ENCODE assay signal across 12 cellular contexts in the genomic region with DNA sequence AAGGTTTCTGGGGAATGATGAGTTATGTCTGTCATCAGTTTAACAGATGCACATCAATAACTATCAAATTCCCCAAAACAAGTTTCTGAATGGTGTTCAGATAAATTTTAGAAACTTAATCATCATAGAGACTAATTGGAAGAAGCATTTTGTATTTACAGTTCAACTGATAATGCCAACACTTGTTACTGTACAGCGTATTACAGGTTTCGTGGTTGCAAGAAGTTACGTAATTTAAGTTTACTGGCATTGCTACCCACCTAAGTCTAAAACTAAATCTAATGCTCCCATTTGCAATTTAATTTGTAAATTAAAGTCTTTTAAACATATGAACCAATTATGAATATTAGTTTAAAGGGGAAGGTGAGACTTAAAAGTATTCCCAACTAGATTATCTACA. TPM values are rescaled to one million over a fixed set of nuclear protein-coding genes. Genes with fewer than 3 reads are reported as not detected.
DNase-seq lines count a peak whose midpoint lies in the region; ATAC-seq, FAIRE-seq and TF ChIP-seq lines count a peak whose summit lies in the region.
"Had no signal": no experiment of that assay in that cellular context is flagged by ENCODE, and none has a peak within 500 bp of the region (broad histone marks: within the 10 kb centered on the region; RNA-seq: fewer than 3 reads in every experiment).

No MANE protein-coding gene starts in this region.

- H3K4me1 ChIP-seq in breast epithelium (peaks cover 7 to 9% of the 10 kb centered on the region in 2 donors), PC-3 (ENCODE audit: insufficient read depth, low read length) (peaks cover 30% of the 10 kb centered on the region), endothelial cell of umbilical vein (ENCODE audit: control insufficient read depth, extremely low read depth, insufficient read depth, low read length) (peaks cover 42% of the 10 kb centered on the region), kidney (ENCODE audit: control insufficient read depth in 1 of 2, insufficient read depth in 1 of 2, low read depth in 1 of 2, low read length in 2 of 2) (peaks cover 25 to 26% of the 10 kb centered on the region in 2 donors)

- H3K9me3 Mint-ChIP-seq in MCF 10A (ENCODE audit: unreplicated experiment): no peaks in the 10 kb centered on the region
- H3K9me3 Mint-ChIP-seq in stimulated activated naive CD8-positive, alpha-beta T cell treated with anti-CD3 and anti-CD28 coated beads, Interleukin-15, amount 100 ng/mL, for 72 hours: no peaks in the 10 kb centered on the region

- FAIRE-seq in endothelial cell of umbilical vein (lab: Jason Lieb, UNC) (no peak), kidney (lab: Jason Lieb, UNC) (no peak)

- H3K9ac ChIP-seq in PC-3 (ENCODE audit: low read length) (peak overlapping the region; percentile 98; the same call in 1 of the 2 replicates), endothelial cell of umbilical vein (replicated peaks; ENCODE audit: extremely low read depth, insufficient read depth, low read length) (no peak overlapping the region), kidney (ENCODE audit: low read length in 2 of 2) (no peak overlapping the region)

- dilution Hi-C loops in endothelial cell of umbilical vein (cut with MboI; ENCODE audit: extremely low pct_ligation_motif_present, low sequenced_read_pairs): no loop called here

- DNase-seq in MCF 10A (ENCODE audit: unreplicated experiment) (no peak), breast epithelium (ENCODE audit: low spot score in 2 of 2) (no peak), PC-3 (no peak), endothelial cell of umbilical vein (ENCODE audit: low read depth, low spot score) (no peak), kidney (no peak)
- no peak for DNase-seq in stimulated activated naive CD8-positive, alpha-beta T cell treated with anti-CD3 and anti-CD28 coated beads, Interleukin-15, amount 100 ng/mL, for 72 hours
- DNase-seq: COR-L47; effector CD8-positive, alpha-beta T cell; nucleus accumbens; testis had no signal

- POLR2A ChIA-PET in MCF 10A (lab: Yijun Ruan, JAX): interaction anchor here (1.0 to 1.4 kb wide), 2 partner anchors 81 to 155 kb away, joined by 3 read pairs; a partner anchor contains a TSS
- POLR2A ChIA-PET in PC-3 (lab: Charles Lee; ENCODE audit: unreplicated experiment): no interaction called here
- POLR2A ChIA-PET in endothelial cell of umbilical vein (lab: Charles Lee): no interaction called here

- no peaks in the 10 kb centered on the region for H3K9me1 ChIP-seq in endothelial cell of umbilical vein (replicated peaks; ENCODE audit: control insufficient read depth, extremely low read depth, insufficient read depth, low read length)

- no peaks in the 10 kb centered on the region for H3K9me2 ChIP-seq in PC-3 (replicated peaks; ENCODE audit: low read length)

- peak overlapping the region; percentile 99 for H3K4me3 Mint-ChIP-seq in MCF 10A (ENCODE audit: unreplicated experiment)
- H3K4me3 Mint-ChIP-seq in stimulated activated naive CD8-positive, alpha-beta T cell treated with anti-CD3 and anti-CD28 coated beads, Interleukin-15, amount 100 ng/mL, for 72 hours: peak overlapping the region; percentile 89 to 100

- no peak for TF ChIP-seq CTCF in MCF 10A (IDR thresholded peaks at IDR 0.05; ENCODE audit: unreplicated experiment)
- TF ChIP-seq CTCF in breast epithelium (IDR thresholded peaks at IDR 0.05): no peak
- TF ChIP-seq CTCF in PC-3 (conservative IDR thresholded peaks at IDR 0.05; ENCODE audit: low read depth, low read length): no peak
- TF ChIP-seq CTCF in endothelial cell of umbilical vein (IDR thresholded peaks at IDR 0.05; ENCODE audit: extremely low read depth in 1 of 2, insufficient read depth in 1 of 2, low read depth in 1 of 2, low read length in 2 of 2): no peak
- TF ChIP-seq CTCF in kidney (IDR thresholded peaks at IDR 0.05; ENCODE audit: borderline replicate concordance, extremely low read depth, insufficient read depth): no peak

- H3K79me2 ChIP-seq in PC-3 (ENCODE audit: low read length) (peaks cover 65% of the 10 kb centered on the region), endothelial cell of umbilical vein (ENCODE audit: control insufficient read depth, insufficient read depth, low read length) (peaks cover 56% of the 10 kb centered on the region)

- H3K27me3 Mint-ChIP-seq in MCF 10A (ENCODE audit: insufficient read depth, unreplicated experiment): no peaks in the 10 kb centered on the region
- no peaks in the 10 kb centered on the region for H3K27me3 Mint-ChIP-seq in stimulated activated naive CD8-positive, alpha-beta T cell treated with anti-CD3 and anti-CD28 coated beads, Interleukin-15, amount 100 ng/mL, for 72 hours

- H3K4me3 ChIP-seq in breast epithelium: no peak overlapping the region
- H3K4me3 ChIP-seq in PC-3 (ENCODE audit: low read length): peak overlapping the region; percentile 96
- peak overlapping the region in 1 of 3 experiments; percentile 95 for H3K4me3 ChIP-seq in endothelial cell of umbilical vein (replicated peaks in 1 of 3; ENCODE audit: insufficient read depth in 1 of 3, low read depth in 1 of 3, low read length in 3 of 3)
- no peak overlapping the region for H3K4me3 ChIP-seq in kidney (ENCODE audit: low read length in 2 of 2)
- H3K4me3 ChIP-seq: testis had no signal

- H3F3A ChIP-seq in PC-3 (ENCODE audit: low read length, unreplicated experiment): peaks cover 33% of the 10 kb centered on the region

- BruUV-seq in MCF 10A (replicated peaks; lab: Mats Ljungman, UMichigan) (no TSS peak), PC-3 (replicated peaks; lab: Mats Ljungman, UMichigan) (no TSS peak), endothelial cell of umbilical vein (replicated peaks; lab: Mats Ljungman, UMichigan) (no TSS peak)

- H4K20me1 ChIP-seq in PC-3 (ENCODE audit: low read length) (peaks cover 65% of the 10 kb centered on the region), endothelial cell of umbilical vein (replicated peaks; ENCODE audit: control insufficient read depth, extremely low read depth, insufficient read depth, low read length) (peaks cover 6% of the 10 kb centered on the region)

- H3K36me3 ChIP-seq in breast epithelium (no peaks in the 10 kb centered on the region), PC-3 (ENCODE audit: low read depth, low read length) (peaks cover 65% of the 10 kb centered on the region), endothelial cell of umbilical vein (ENCODE audit: control insufficient read depth in 2 of 2, extremely low read depth in 1 of 2, insufficient read depth in 2 of 2, low read length in 2 of 2) (peaks cover 13 to 34% of the 10 kb centered on the region in 2 experiments), kidney (ENCODE audit: control insufficient read depth in 1 of 2, insufficient read depth in 2 of 2, low read length in 2 of 2) (peaks cover 32 to 43% of the 10 kb centered on the region in 2 donors)

- intact Hi-C loops in MCF 10A (cut with micrococcal nuclease) (no loop called here), breast epithelium (cut with DNase I; ENCODE audit: low total_unique reads) (no loop called here), PC-3 (cut with micrococcal nuclease) (no loop called here), endothelial cell of umbilical vein (cut with micrococcal nuclease) (no loop called here), kidney (cut with DNase I) (loop anchor here (5.0 kb wide), 1 partner anchor 147 kb away; no protein-coding TSS in a partner anchor)

- TF ChIP-seq POLR2A in breast epithelium (IDR thresholded peaks at IDR 0.05): no peak
- TF ChIP-seq POLR2A in endothelial cell of umbilical vein (IDR thresholded peaks at IDR 0.05; ENCODE audit: low read depth, low read length): no peak

- H3K27ac ChIP-seq in breast epithelium (no peak overlapping the region), PC-3 (ENCODE audit: low read length) (no peak overlapping the region), endothelial cell of umbilical vein (ENCODE audit: insufficient read depth, low read depth, low read length) (no peak overlapping the region), kidney (ENCODE audit: low read depth in 2 of 2, low read length in 2 of 2) (no peak overlapping the region)
- H3K27ac ChIP-seq: testis had no signal

- no peaks in the 10 kb centered on the region for H3K27me3 ChIP-seq in breast epithelium
- H3K27me3 ChIP-seq in PC-3 (ENCODE audit: low read length): no peaks in the 10 kb centered on the region
- no peaks in the 10 kb centered on the region for H3K27me3 ChIP-seq in endothelial cell of umbilical vein (ENCODE audit: control insufficient read depth in 2 of 2, insufficient read depth in 2 of 2, low read length in 2 of 2)
- H3K27me3 ChIP-seq: testis had no signal

- H3K4me2 ChIP-seq in PC-3 (ENCODE audit: low read length) (peak overlapping the region; percentile 95), endothelial cell of umbilical vein (ENCODE audit: insufficient read depth, low read length) (peak overlapping the region; percentile 85)

- H3K9me3 ChIP-seq in breast epithelium: no peaks in the 10 kb centered on the region
- no peaks in the 10 kb centered on the region for H3K9me3 ChIP-seq in PC-3 (ENCODE audit: low read length)
- no peaks in the 10 kb centered on the region for H3K9me3 ChIP-seq in endothelial cell of umbilical vein (replicated peaks; ENCODE audit: control insufficient read depth, insufficient read depth, low read length)
- H3K9me3 ChIP-seq in kidney (ENCODE audit: control insufficient read depth in 1 of 2, low read length in 2 of 2): no peaks in the 10 kb centered on the region
- H3K9me3 ChIP-seq: testis had no signal

- peaks cover 30% of the 10 kb centered on the region for H3K4me1 Mint-ChIP-seq in MCF 10A (ENCODE audit: insufficient read depth, unreplicated experiment)
- H3K4me1 Mint-ChIP-seq in stimulated activated naive CD8-positive, alpha-beta T cell treated with anti-CD3 and anti-CD28 coated beads, Interleukin-15, amount 100 ng/mL, for 72 hours: peaks cover 72% of the 10 kb centered on the region

- peaks cover 80% of the 10 kb centered on the region for H3K36me3 Mint-ChIP-seq in MCF 10A (ENCODE audit: insufficient read depth, unreplicated experiment)

- H3K27ac Mint-ChIP-seq in MCF 10A (ENCODE audit: low read depth, unreplicated experiment): no peak overlapping the region
- H3K27ac Mint-ChIP-seq in stimulated activated naive CD8-positive, alpha-beta T cell treated with anti-CD3 and anti-CD28 coated beads, Interleukin-15, amount 100 ng/mL, for 72 hours: peak overlapping the region; percentile 57 to 63

- H2AFZ ChIP-seq in PC-3 (ENCODE audit: low read length) (no peak overlapping the region), endothelial cell of umbilical vein (ENCODE audit: low read depth, low read length) (no peak overlapping the region)

- CTCF ChIA-PET in MCF 10A (lab: Yijun Ruan, JAX) (interaction anchor here (0.7 kb wide), 1 partner anchor 25 kb away, joined by 3 read pairs; no protein-coding TSS in a partner anchor), PC-3 (lab: Charles Lee) (no interaction called here), endothelial cell of umbilical vein (lab: Charles Lee) (interaction anchor here (1.1 kb wide), 1 partner anchor 146 kb away, joined by 4 read pairs; no protein-coding TSS in a partner anchor)

- ATAC-seq in PC-3: no peak
- no peak for ATAC-seq in stimulated activated naive CD8-positive, alpha-beta T cell treated with anti-CD3 and anti-CD28 coated beads, Interleukin-15, amount 100 ng/mL, for 72 hours
- ATAC-seq in HG03442 (IDR thresholded peaks at IDR 0.05; ENCODE audit: unreplicated experiment): no peak
- ATAC-seq in HG03342 (IDR thresholded peaks at IDR 0.05; ENCODE audit: unreplicated experiment): no peak

RNA-seq across cellular contexts. Expression of a gene that starts 3.0 kb away (rescaled TPM):
- total RNA-seq in MCF 10A (2022) (381 and 493 TPM in 2 replicates), breast epithelium (100 to 1,000 TPM; 176 to 202 (median 185) TPM), PC-3 (2014; rRNA removed) (325 and 342 TPM in 2 replicates), endothelial cell of umbilical vein (309 and 316 TPM in 2 replicates), kidney (177 TPM)
- polyA plus RNA-seq in endothelial cell of umbilical vein (133 and 147 TPM in 2 replicates), kidney (ENCODE audit: insufficient read depth, low read depth, low replicate concordance) (69.8 TPM)
- polyA plus RNA-seq in endothelial cell of umbilical vein (2011; cell fraction: cytosol; rRNA removed): 128 and 129 TPM in 2 replicates
- polyA plus RNA-seq in endothelial cell of umbilical vein (2011; cell fraction: nucleus; rRNA removed): 353 and 457 TPM in 2 replicates
- 229 and 250 TPM in 2 replicates for polyA plus RNA-seq in endothelial cell of umbilical vein (2012)
- 482 and 618 TPM in 2 replicates for polyA minus RNA-seq in endothelial cell of umbilical vein
- polyA minus RNA-seq in endothelial cell of umbilical vein (2011; cell fraction: cytosol; rRNA and poly(A)+ RNA removed): 249 TPM
- polyA minus RNA-seq in endothelial cell of umbilical vein (2011; cell fraction: nucleus; rRNA and poly(A)+ RNA removed): 376 and 579 TPM in 2 replicates

RNA-seq across cellular contexts. Expression of a gene that starts 16.0 kb away (rescaled TPM):
- total RNA-seq in MCF 10A (2022) (66.8 and 69.1 TPM in 2 replicates), breast epithelium (10 to 100 TPM; 55.5 to 76.5 (median 66.9) TPM), PC-3 (2014; rRNA removed) (70.1 and 78.1 TPM in 2 replicates), endothelial cell of umbilical vein (58.2 and 59.0 TPM in 2 replicates), kidney (92.5 TPM)
- polyA plus RNA-seq in endothelial cell of umbilical vein (26.9 and 27.8 TPM in 2 replicates), kidney (ENCODE audit: insufficient read depth, low read depth, low replicate concordance) (26.0 TPM)
- 27.0 and 28.4 TPM in 2 replicates for polyA plus RNA-seq in endothelial cell of umbilical vein (2011; cell fraction: cytosol; rRNA removed)
- 31.4 and 38.2 TPM in 2 replicates for polyA plus RNA-seq in endothelial cell of umbilical vein (2011; cell fraction: nucleus; rRNA removed)
- polyA plus RNA-seq in endothelial cell of umbilical vein (2012): 37.4 and 43.1 TPM in 2 replicates
- 57.0 and 59.8 TPM in 2 replicates for polyA minus RNA-seq in endothelial cell of umbilical vein
- 31.0 TPM for polyA minus RNA-seq in endothelial cell of umbilical vein (2011; cell fraction: cytosol; rRNA and poly(A)+ RNA removed)
- polyA minus RNA-seq in endothelial cell of umbilical vein (2011; cell fraction: nucleus; rRNA and poly(A)+ RNA removed): 30.9 and 35.3 TPM in 2 replicates

RNA-seq across cellular contexts. Expression of a gene that starts 48.8 kb away (rescaled TPM):
- total RNA-seq in MCF 10A (2022) (15.6 and 21.5 TPM in 2 replicates), breast epithelium (10 to 100 TPM; 13.0 to 18.0 (median 14.5) TPM), PC-3 (2014; rRNA removed) (31.6 and 53.4 TPM in 2 replicates), endothelial cell of umbilical vein (27.7 and 28.5 TPM in 2 replicates), kidney (52.3 TPM)
- polyA plus RNA-seq in endothelial cell of umbilical vein (15.8 and 16.5 TPM in 2 replicates), kidney (ENCODE audit: insufficient read depth, low read depth, low replicate concordance) (33.0 TPM)
- 17.2 and 18.8 TPM in 2 replicates for polyA plus RNA-seq in endothelial cell of umbilical vein (2011; cell fraction: cytosol; rRNA removed)
- 47.0 and 57.2 TPM in 2 replicates for polyA plus RNA-seq in endothelial cell of umbilical vein (2011; cell fraction: nucleus; rRNA removed)
- 17.5 and 21.4 TPM in 2 replicates for polyA plus RNA-seq in endothelial cell of umbilical vein (2012)
- 13.2 and 16.3 TPM in 2 replicates for polyA minus RNA-seq in endothelial cell of umbilical vein
- polyA minus RNA-seq in endothelial cell of umbilical vein (2011; cell fraction: cytosol; rRNA and poly(A)+ RNA removed): 1.1 TPM
- polyA minus RNA-seq in endothelial cell of umbilical vein (2011; cell fraction: nucleus; rRNA and poly(A)+ RNA removed): 11.7 and 18.9 TPM in 2 replicates
